12 cellular contexts compared by ENCODE assay signal in genomic region chr2:133504566-133505505, GRCh38.
DNase-seq lines count a peak whose midpoint lies in the region; TF ChIP-seq lines count a peak whose summit lies in the region.
"Had no signal": no experiment of that assay in that cellular context is flagged by ENCODE, and none has a peak within 500 bp of the region (broad histone marks: within the 10 kb centered on the region; RNA-seq: fewer than 3 reads in every experiment).

No MANE protein-coding gene starts in this region.

- no peaks in the 10 kb centered on the region for H3K79me2 ChIP-seq in osteoblast (ENCODE audit: insufficient read depth, low read length)

- H2BK15ac ChIP-seq in mesenchymal stem cell (ENCODE audit: low read depth, poor library complexity, severe bottlenecking): no peak overlapping the region

- H3K9me3 ChIP-seq in mesenchymal stem cell (ENCODE audit: control insufficient read depth, low read length): no peaks in the 10 kb centered on the region
- H3K9me3 ChIP-seq in osteoblast (ENCODE audit: low read depth, low read length): no peaks in the 10 kb centered on the region
- H3K9me3 ChIP-seq: neutrophil, Peyer's patch had no signal

- H2BK12ac ChIP-seq in mesenchymal stem cell (ENCODE audit: low read length in 2 of 2): no peak overlapping the region

- H2BK120ac ChIP-seq in mesenchymal stem cell (ENCODE audit: low read depth, low read length): no peak overlapping the region

- no peak overlapping the region for H4K91ac ChIP-seq in mesenchymal stem cell (ENCODE audit: low read length)

- H2BK5ac ChIP-seq in mesenchymal stem cell (ENCODE audit: low read depth, low read length, poor library complexity, severe bottlenecking): peak overlapping the region; percentile 39

- peaks cover 9% of the 10 kb centered on the region for H3K4me1 ChIP-seq in mesenchymal stem cell (ENCODE audit: control insufficient read depth, insufficient read depth, low read depth, low read length)
- H3K4me1 ChIP-seq in osteoblast (ENCODE audit: insufficient read depth, low read length): no peaks in the 10 kb centered on the region

- H3K9ac ChIP-seq in mesenchymal stem cell (ENCODE audit: low read length): no peak overlapping the region

- peak; percentile 43 for DNase-seq in AG10803 (ENCODE audit: low read depth)
- DNase-seq in NCI-H2029 treated with DMSO at 0.1 percent for 48 hours (lab: John Stamatoyannopoulos, UW): peak; percentile 37
- DNase-seq in dermis microvascular lymphatic vessel endothelial cell (ENCODE audit: low read depth in 2 of 2): peak; percentile 82 to 86
- DNase-seq in mesenchymal stem cell: peak; percentile 12
- DNase-seq in osteoblast (ENCODE audit: insufficient read length, low spot score, missing footprints): no peak
- DNase-seq in activated CD4-positive, alpha-beta T cell treated with anti-CD3 and anti-CD28 coated beads for 4 hours: no peak
- no peak for DNase-seq in NCI-H1694 (lab: John Stamatoyannopoulos, UW)
- DNase-seq in activated CD4-positive, alpha-beta T cell treated with anti-CD3 and anti-CD28 coated beads, Interleukin-2, amount 50 U/mL, for 4 hours: no peak
- DNase-seq: activated CD4-positive, alpha-beta T cell treated with anti-CD3 and anti-CD28 coated beads, Interleukin-2, amount 50 U/mL, for 1 hour; NCI-H1105 treated with DMSO at 0.1 percent for 48 hours; Peyer's patch had no signal

- H3K4me2 ChIP-seq in mesenchymal stem cell (ENCODE audit: low read length, poor library complexity, severe bottlenecking) (no peak overlapping the region), osteoblast (ENCODE audit: insufficient read depth, low read length) (no peak overlapping the region)

- H4K8ac ChIP-seq in mesenchymal stem cell (ENCODE audit: low read length): no peak overlapping the region

- 69% methylated on average over 4 of the region's 4 CpGs for WGBS in mesenchymal stem cell

- H2AK5ac ChIP-seq in mesenchymal stem cell (ENCODE audit: low read length, severe bottlenecking): peak overlapping the region; percentile 20

- H3K27me3 ChIP-seq in mesenchymal stem cell (ENCODE audit: control insufficient read depth in 1 of 2, insufficient read depth in 1 of 2, low read length in 2 of 2) (no peaks in the 10 kb centered on the region), osteoblast (ENCODE audit: insufficient read depth, low read length) (no peaks in the 10 kb centered on the region)
- H3K27me3 ChIP-seq: neutrophil, Peyer's patch had no signal

- H3K36me3 ChIP-seq in mesenchymal stem cell (ENCODE audit: control insufficient read depth in 1 of 2, insufficient read depth in 2 of 2, low read depth in 1 of 2, low read length in 2 of 2): no peaks in the 10 kb centered on the region
- no peaks in the 10 kb centered on the region for H3K36me3 ChIP-seq in osteoblast (ENCODE audit: insufficient read depth, low read length)
- H3K36me3 ChIP-seq: neutrophil, Peyer's patch had no signal

- H3K23ac ChIP-seq in mesenchymal stem cell (ENCODE audit: low read length in 2 of 2): no peak overlapping the region

- H3K4ac ChIP-seq in mesenchymal stem cell (ENCODE audit: low read depth in 1 of 2, low read length in 2 of 2): no peak overlapping the region

- H3K4me3 ChIP-seq in AG10803 (ENCODE audit: low read length): no peak overlapping the region
- H3K4me3 ChIP-seq in mesenchymal stem cell (ENCODE audit: insufficient read depth in 1 of 2, low read depth in 1 of 2, low read length in 2 of 2): no peak overlapping the region
- H3K4me3 ChIP-seq in osteoblast (ENCODE audit: insufficient read depth, low read length): no peak overlapping the region
- H3K4me3 ChIP-seq: Peyer's patch had no signal

- no peaks in the 10 kb centered on the region for H4K20me1 ChIP-seq in osteoblast (ENCODE audit: insufficient read depth, low read length)

- peaks cover 3% of the 10 kb centered on the region for H3K79me1 ChIP-seq in mesenchymal stem cell (replicated peaks; ENCODE audit: low read length, poor library complexity, severe bottlenecking)

- H3K18ac ChIP-seq in mesenchymal stem cell (ENCODE audit: low read depth in 1 of 2, low read length in 2 of 2): no peak overlapping the region

- H2AFZ ChIP-seq in mesenchymal stem cell (ENCODE audit: low read depth, low read length) (no peak overlapping the region), osteoblast (ENCODE audit: low read length) (no peak overlapping the region)

- H3K27ac ChIP-seq in mesenchymal stem cell (ENCODE audit: low read length, poor library complexity, severe bottlenecking) (peak overlapping the region; percentile 88), osteoblast (ENCODE audit: low read depth, low read length) (no peak overlapping the region)
- H3K27ac ChIP-seq: neutrophil, Peyer's patch had no signal

- TF ChIP-seq CTCF in AG10803 (conservative IDR thresholded peaks at IDR 0.05; ENCODE audit: low read length): no peak
- TF ChIP-seq CTCF in osteoblast (IDR thresholded peaks at IDR 0.05; ENCODE audit: extremely low read depth, low read depth, low read length): no peak

- no peak overlapping the region for H3K14ac ChIP-seq in mesenchymal stem cell (ENCODE audit: low read length in 2 of 2)

Comparison
In these comparisons a context has a peak if more than half of its experiments do, and no peak if none do; other contexts are left out.
1. DNase-seq: peak in AG10803 (single experiment), NCI-H2029 treated with DMSO at 0.1 percent for 48 hours (single experiment), dermis microvascular lymphatic vessel endothelial cell (2 of 2) and mesenchymal stem cell (single experiment); none in osteoblast (single experiment), activated CD4-positive, alpha-beta T cell treated with anti-CD3 and anti-CD28 coated beads for 4 hours (0 of 2), NCI-H1694 (single experiment) and activated CD4-positive, alpha-beta T cell treated with anti-CD3 and anti-CD28 coated beads, Interleukin-2, amount 50 U/mL, for 4 hours (0 of 2).